In the genomic region with DNA sequence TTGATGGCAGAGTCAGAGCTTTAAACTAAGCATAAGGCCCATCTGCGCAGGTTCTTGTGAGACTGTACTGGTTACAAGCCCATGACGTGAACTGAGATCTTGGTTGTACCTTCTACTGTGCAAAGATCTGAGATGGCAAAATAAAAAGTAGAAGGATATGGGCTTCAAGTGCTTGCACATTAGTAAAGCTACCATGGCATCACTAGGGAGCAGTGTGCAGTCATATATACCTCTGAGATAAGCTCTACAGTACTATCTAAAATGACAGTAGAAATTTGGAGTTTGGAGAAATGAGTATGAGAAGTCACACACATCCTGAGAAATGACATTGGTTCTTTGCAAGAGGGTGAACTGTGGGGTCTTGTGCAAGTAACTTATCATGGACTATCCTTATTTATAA, we compare ENCODE assay signal across 10 cellular contexts.
A peak's percentile ranks its signal among the peaks of the same experiment; 100 is the strongest.
DNase-seq lines count a peak whose midpoint lies in the region; ATAC-seq, FAIRE-seq and TF ChIP-seq lines count a peak whose summit lies in the region.
"Had no signal": no experiment of that assay in that cellular context is flagged by ENCODE, and none has a peak within 500 bp of the region (broad histone marks: within the 10 kb centered on the region; RNA-seq: fewer than 3 reads in every experiment).

No MANE protein-coding gene starts in this region.

- H2BK12ac ChIP-seq in mesenchymal stem cell (ENCODE audit: low read length in 2 of 2), result peak overlapping the region in 1 of 2 experiments; percentile 63

- no peak overlapping the region for H2AK5ac ChIP-seq in mesenchymal stem cell (ENCODE audit: low read length, severe bottlenecking)

- no peak overlapping the region for H3K23ac ChIP-seq in mesenchymal stem cell (ENCODE audit: low read length in 2 of 2)

- no peak for FAIRE-seq in bronchial epithelial cell (lab: Jason Lieb, UNC)
- FAIRE-seq: GM18507 had no signal

- H2BK15ac ChIP-seq in mesenchymal stem cell (ENCODE audit: low read depth, poor library complexity, severe bottlenecking), result no peak overlapping the region

- WGBS in mesenchymal stem cell, result 95% methylated on average over 2 of the region's 2 CpGs

- no peak overlapping the region for H3K4ac ChIP-seq in mesenchymal stem cell (ENCODE audit: low read depth in 1 of 2, low read length in 2 of 2)

- H3K9ac ChIP-seq in mesenchymal stem cell (ENCODE audit: low read length), result peak overlapping the region; percentile 5

- DNase-seq in DMS53 treated with DMSO at 0.1 percent for 48 hours (lab: John Stamatoyannopoulos, UW; ENCODE audit: unreplicated experiment), result peak; percentile 33
- DNase-seq in M059J (ENCODE audit: low read depth), result peak; percentile 66
- DNase-seq in bronchial epithelial cell (ENCODE audit: low read depth), result peak; percentile 46
- peak; percentile 62 for DNase-seq in mesenchymal stem cell
- no peak for DNase-seq in NK-92 (lab: John Stamatoyannopoulos, UW; ENCODE audit: unreplicated experiment)
- DNase-seq: T1000 had no signal

- H3K4me1 ChIP-seq in mesenchymal stem cell (ENCODE audit: control insufficient read depth, insufficient read depth, low read depth, low read length), result no peaks in the 10 kb centered on the region

- H4K91ac ChIP-seq in mesenchymal stem cell (ENCODE audit: low read length), result no peak overlapping the region

- H3K36me3 ChIP-seq in bronchial epithelial cell (ENCODE audit: control insufficient read depth, insufficient read depth, low read length), result no peaks in the 10 kb centered on the region
- no peaks in the 10 kb centered on the region for H3K36me3 ChIP-seq in mesenchymal stem cell (ENCODE audit: control insufficient read depth in 1 of 2, insufficient read depth in 2 of 2, low read depth in 1 of 2, low read length in 2 of 2)

- TF ChIP-seq CTCF in bronchial epithelial cell (IDR thresholded peaks at IDR 0.05; ENCODE audit: insufficient read depth, low read length, severe bottlenecking), result peak; percentile 47

- H3K4me2 ChIP-seq in mesenchymal stem cell (ENCODE audit: low read length, poor library complexity, severe bottlenecking), result no peak overlapping the region

- no peak overlapping the region for H2BK120ac ChIP-seq in mesenchymal stem cell (ENCODE audit: low read depth, low read length)

- ATAC-seq in HG02759 (IDR thresholded peaks at IDR 0.05; ENCODE audit: unreplicated experiment) (no peak), HG03342 (IDR thresholded peaks at IDR 0.05; ENCODE audit: unreplicated experiment) (no peak), HG03039 (IDR thresholded peaks at IDR 0.05; ENCODE audit: unreplicated experiment) (no peak)

- no peaks in the 10 kb centered on the region for H3K79me1 ChIP-seq in mesenchymal stem cell (replicated peaks; ENCODE audit: low read length, poor library complexity, severe bottlenecking)

- H3K27ac ChIP-seq in mesenchymal stem cell (ENCODE audit: low read length, poor library complexity, severe bottlenecking), result no peak overlapping the region

- no peak overlapping the region for H2AFZ ChIP-seq in mesenchymal stem cell (ENCODE audit: low read depth, low read length)

- no peak overlapping the region for H2BK5ac ChIP-seq in mesenchymal stem cell (ENCODE audit: low read depth, low read length, poor library complexity, severe bottlenecking)

- no peaks in the 10 kb centered on the region for H3K27me3 ChIP-seq in bronchial epithelial cell (ENCODE audit: control insufficient read depth, insufficient read depth, low read length)
- H3K27me3 ChIP-seq in mesenchymal stem cell (ENCODE audit: control insufficient read depth in 1 of 2, insufficient read depth in 1 of 2, low read length in 2 of 2), result no peaks in the 10 kb centered on the region

- no peaks in the 10 kb centered on the region for H3K9me3 ChIP-seq in mesenchymal stem cell (ENCODE audit: control insufficient read depth, low read length)

- H3K14ac ChIP-seq in mesenchymal stem cell (ENCODE audit: low read length in 2 of 2), result no peak overlapping the region

- H3K18ac ChIP-seq in mesenchymal stem cell (ENCODE audit: low read depth in 1 of 2, low read length in 2 of 2), result no peak overlapping the region

- H3K4me3 ChIP-seq in bronchial epithelial cell (ENCODE audit: low read depth, low read length), result no peak overlapping the region
- H3K4me3 ChIP-seq in mesenchymal stem cell (ENCODE audit: insufficient read depth in 1 of 2, low read depth in 1 of 2, low read length in 2 of 2), result no peak overlapping the region

- no peak overlapping the region for H4K8ac ChIP-seq in mesenchymal stem cell (ENCODE audit: low read length)
